20 cellular contexts compared by ENCODE assay signal in genomic region chr3:42229266-42229941, GRCh38. TPM values are rescaled to one million over a fixed set of nuclear protein-coding genes. Genes with fewer than 3 reads are reported as not detected.
DNase-seq lines count a peak whose midpoint lies in the region; ATAC-seq, FAIRE-seq and TF ChIP-seq lines count a peak whose summit lies in the region.
"Had no signal": no experiment of that assay in that cellular context is flagged by ENCODE, and none has a peak within 500 bp of the region (broad histone marks: within the 10 kb centered on the region; RNA-seq: fewer than 3 reads in every experiment).

No MANE protein-coding gene starts in this region.

- H3K4me1 ChIP-seq in HCT116 (ENCODE audit: control insufficient read depth in 1 of 2, insufficient read depth in 2 of 2, low read length in 2 of 2) (peaks cover 0 to 5% of the 10 kb centered on the region in 2 experiments; a peak in 1 of 4 replicates), astrocyte (ENCODE audit: insufficient read depth, low read length) (no peaks in the 10 kb centered on the region), prostate gland (replicated peaks) (peaks cover 8% of the 10 kb centered on the region), adrenal gland (replicated peaks in 1 of 2) (no peaks in the 10 kb centered on the region)
- H3K4me1 ChIP-seq in CD8-positive, alpha-beta memory T cell (ENCODE audit: insufficient read depth, low read length), result no peaks in the 10 kb centered on the region

- no peak for TF ChIP-seq RAD21 in HCT116 (IDR thresholded peaks at IDR 0.05; ENCODE audit: low read depth)

- no peak overlapping the region for H3K27ac Mint-ChIP-seq in astrocyte (ENCODE audit: unreplicated experiment)
- no peak overlapping the region for H3K27ac Mint-ChIP-seq in CD8-positive, alpha-beta memory T cell
- H3K27ac Mint-ChIP-seq: activated CD4-positive, alpha-beta T cell treated with anti-CD3 and anti-CD28 coated beads for 36 hours; activated CD8-positive, alpha-beta T cell treated with anti-CD3 and anti-CD28 coated beads, Interleukin-2, amount 10 ng/mL, durations not matched to agents 7 days and 5 days; activated naive CD4-positive, alpha-beta T cell treated with anti-CD3 and anti-CD28 coated beads, Interleukin-2, amount 50 U/mL, for 24 hours; stimulated activated naive B cell treated with anti-CD40 and anti-IgM and Interleukin-4, amounts not matched to agents 10 μg/mL and 1 μg/mL and 100 μg/mL, for 72 hours had no signal

- FAIRE-seq in astrocyte (lab: Jason Lieb, UNC), result no peak
- FAIRE-seq: colon, small intestine had no signal

- no peaks in the 10 kb centered on the region for H3K27me3 ChIP-seq in HCT116 (ENCODE audit: insufficient read depth, low read length)
- H3K27me3 ChIP-seq in astrocyte (ENCODE audit: insufficient read depth, low read length), result no peaks in the 10 kb centered on the region
- H3K27me3 ChIP-seq in prostate gland (replicated peaks; ENCODE audit: insufficient read depth), result no peaks in the 10 kb centered on the region
- no peaks in the 10 kb centered on the region for H3K27me3 ChIP-seq in adrenal gland
- no peaks in the 10 kb centered on the region for H3K27me3 ChIP-seq in CD8-positive, alpha-beta memory T cell (ENCODE audit: insufficient read depth, low read length, poor library complexity, severe bottlenecking)

- ATAC-seq in HCT116 (peak; percentile 51), left colon (peak; percentile 9), GM21529 (IDR thresholded peaks at IDR 0.05; ENCODE audit: unreplicated experiment) (no peak)
- ATAC-seq: activated CD4-positive, alpha-beta T cell treated with anti-CD3 and anti-CD28 coated beads for 36 hours; stimulated activated naive B cell treated with anti-CD40 and anti-IgM and Interleukin-4, amounts not matched to agents 10 μg/mL and 1 μg/mL and 100 μg/mL, for 72 hours had no signal

- H4K20me1 ChIP-seq in HCT116 (ENCODE audit: insufficient read depth), result no peaks in the 10 kb centered on the region
- no peaks in the 10 kb centered on the region for H4K20me1 ChIP-seq in astrocyte (ENCODE audit: insufficient read depth, low read length)

- H3K9ac ChIP-seq in HCT116 (ENCODE audit: low read length), result no peak overlapping the region
- no peak overlapping the region for H3K9ac ChIP-seq in astrocyte (ENCODE audit: low read length)

- H3K4me1 Mint-ChIP-seq in astrocyte (ENCODE audit: low read depth, unreplicated experiment), result peaks cover 2% of the 10 kb centered on the region
- H3K4me1 Mint-ChIP-seq in CD8-positive, alpha-beta memory T cell, result peaks cover 0 to 10% (median 3%) of the 10 kb centered on the region in 3 donors
- H3K4me1 Mint-ChIP-seq: activated naive CD4-positive, alpha-beta T cell treated with anti-CD3 and anti-CD28 coated beads, Interleukin-2, amount 50 U/mL, for 24 hours had no signal

- POLR2A ChIA-PET in HCT116 (lab: Charles Lee), result interaction anchor here (0.7 kb wide), 1 partner anchor 273 kb away, joined by 5 read pairs; the partner anchor contains the start of gene VIPR1
- POLR2A ChIA-PET in CD8-positive, alpha-beta memory T cell (lab: Charles Lee), result no interaction called here

- no peaks in the 10 kb centered on the region for H3K9me2 ChIP-seq in HCT116 (ENCODE audit: insufficient read depth)

- no peaks in the 10 kb centered on the region for H3K36me3 ChIP-seq in HCT116 (ENCODE audit: control insufficient read depth in 1 of 2, insufficient read depth in 2 of 2, low read length in 2 of 2)
- no peaks in the 10 kb centered on the region for H3K36me3 ChIP-seq in astrocyte (ENCODE audit: insufficient read depth, low read length)
- no peaks in the 10 kb centered on the region for H3K36me3 ChIP-seq in prostate gland
- H3K36me3 ChIP-seq in adrenal gland (replicated peaks in 1 of 2), result no peaks in the 10 kb centered on the region
- H3K36me3 ChIP-seq in CD8-positive, alpha-beta memory T cell (ENCODE audit: insufficient read depth, low read length), result no peaks in the 10 kb centered on the region

- no peak for TF ChIP-seq POLR2A in HCT116 (IDR thresholded peaks at IDR 0.05; ENCODE audit: borderline replicate concordance, extremely low read depth, insufficient read depth, insufficient read length)
- no peak for TF ChIP-seq POLR2A in prostate gland (IDR thresholded peaks at IDR 0.05)
- TF ChIP-seq POLR2A in adrenal gland (IDR thresholded peaks at IDR 0.05), result no peak

- H3K4me2 ChIP-seq in HCT116 (ENCODE audit: low read length), result peak overlapping the region; percentile 50
- H3K4me2 ChIP-seq in astrocyte (ENCODE audit: low read length), result peak overlapping the region; percentile 75

- H3K79me2 ChIP-seq in HCT116 (ENCODE audit: insufficient read depth, low read length), result no peaks in the 10 kb centered on the region
- H3K79me2 ChIP-seq in astrocyte (ENCODE audit: insufficient read depth, low read length), result no peaks in the 10 kb centered on the region

- H3K27ac ChIP-seq in HCT116 (ENCODE audit: low read depth, low read length), result no peak overlapping the region
- H3K27ac ChIP-seq in astrocyte (ENCODE audit: low read depth, low read length), result no peak overlapping the region
- peak overlapping the region; percentile 45 to 73 for H3K27ac ChIP-seq in prostate gland
- H3K27ac ChIP-seq in adrenal gland, result no peak overlapping the region
- no peak overlapping the region for H3K27ac ChIP-seq in CD8-positive, alpha-beta memory T cell (ENCODE audit: low read depth, low read length)
- H3K27ac ChIP-seq: left ventricle myocardium inferior had no signal

- CTCF ChIA-PET in HCT116 (lab: Charles Lee), result interaction anchor here (0.8 to 3.3 kb wide), 21 partner anchors 10 to 610 kb away, joined by 3 to 57 read pairs (median 6); partner anchors contain the start of gene NKTR
- CTCF ChIA-PET in CD8-positive, alpha-beta memory T cell (lab: Charles Lee), result interaction anchor here (1.2 kb wide), 1 partner anchor 1649 kb away, joined by 3 read pairs; no protein-coding TSS in a partner anchor

- WGBS in prostate gland, result 35% methylated on average over 5 of the region's 5 CpGs
- 46 to 59% (median 50%) methylated on average over 4 to 5 of the region's 5 CpGs for WGBS in adrenal gland, 4 donors

- no peak for DNase-seq in HCT116 (ENCODE audit: low read depth, low spot score)
- no peak for DNase-seq in astrocyte (ENCODE audit: low read depth)
- DNase-seq in left colon, result no peak
- DNase-seq in prostate gland (ENCODE audit: low spot score), result peak; percentile 30
- DNase-seq in adrenal gland, result no peak
- DNase-seq in CD8-positive, alpha-beta memory T cell, result no peak
- no peak for DNase-seq in DMS114 treated with DMSO at 0.1 percent for 48 hours (lab: John Stamatoyannopoulos, UW; ENCODE audit: unreplicated experiment)
- DNase-seq: activated CD4-positive, alpha-beta T cell treated with anti-CD3 and anti-CD28 coated beads for 36 hours; activated CD8-positive, alpha-beta T cell treated with anti-CD3 and anti-CD28 coated beads, Interleukin-2, amount 10 ng/mL, durations not matched to agents 7 days and 5 days; glutamatergic neuron; left ventricle myocardium inferior; NK-92 treated with Interleukin-12 subunit alpha and Interleukin-12 subunit beta, amount 100 ng/mL, for 24 hours; stimulated activated naive B cell treated with anti-CD40 and anti-IgM and Interleukin-4, amounts not matched to agents 10 μg/mL and 1 μg/mL and 100 μg/mL, for 72 hours had no signal

- H3K4me3 Mint-ChIP-seq in astrocyte (ENCODE audit: unreplicated experiment), result no peak overlapping the region
- no peak overlapping the region for H3K4me3 Mint-ChIP-seq in CD8-positive, alpha-beta memory T cell
- H3K4me3 Mint-ChIP-seq: activated CD4-positive, alpha-beta T cell treated with anti-CD3 and anti-CD28 coated beads for 36 hours; activated CD8-positive, alpha-beta T cell treated with anti-CD3 and anti-CD28 coated beads, Interleukin-2, amount 10 ng/mL, durations not matched to agents 7 days and 5 days; activated naive CD4-positive, alpha-beta T cell treated with anti-CD3 and anti-CD28 coated beads, Interleukin-2, amount 50 U/mL, for 24 hours; stimulated activated naive B cell treated with anti-CD40 and anti-IgM and Interleukin-4, amounts not matched to agents 10 μg/mL and 1 μg/mL and 100 μg/mL, for 72 hours; type B pancreatic cell had no signal

- no peak for TF ChIP-seq CTCF in HCT116 (IDR thresholded peaks at IDR 0.05 in 2 of 3, conservative IDR thresholded peaks at IDR 0.05 in 1 of 3; ENCODE audit: borderline replicate concordance in 1 of 3, insufficient read depth in 1 of 3, low read depth in 2 of 3, low read length in 2 of 3)
- TF ChIP-seq CTCF in astrocyte (IDR thresholded peaks at IDR 0.05; ENCODE audit: insufficient read depth, low read depth, low read length), result no peak
- TF ChIP-seq CTCF in prostate gland (IDR thresholded peaks at IDR 0.05), result no peak
- no peak for TF ChIP-seq CTCF in adrenal gland (IDR thresholded peaks at IDR 0.05)

- RAD21 ChIA-PET in HCT116 (lab: Charles Lee; ENCODE audit: low non-redundant PET in 1 of 2, low total read pairs in 2 of 2, uncharacterized antibody in 2 of 2, unreplicated experiment in 2 of 2), result interaction anchor here (0.7 to 1.7 kb wide), 10 partner anchors 19 to 315 kb away, joined by 3 to 10 read pairs (median 4); partner anchors contain the start of gene VIPR1 (in 1 of the 2)

- peaks cover 3% of the 10 kb centered on the region for H3K9me3 Mint-ChIP-seq in astrocyte (ENCODE audit: unreplicated experiment)
- peaks cover 0 to 4% (median 0%) of the 10 kb centered on the region in 5 donors for H3K9me3 Mint-ChIP-seq in CD8-positive, alpha-beta memory T cell
- H3K9me3 Mint-ChIP-seq: activated naive CD4-positive, alpha-beta T cell treated with anti-CD3 and anti-CD28 coated beads, Interleukin-2, amount 50 U/mL, for 24 hours; stimulated activated naive B cell treated with anti-CD40 and anti-IgM and Interleukin-4, amounts not matched to agents 10 μg/mL and 1 μg/mL and 100 μg/mL, for 72 hours; type B pancreatic cell had no signal

- H3K4me3 ChIP-seq in HCT116 (replicated peaks in 1 of 2; ENCODE audit: low read depth in 1 of 2, low read length in 2 of 2) (no peak overlapping the region), astrocyte (ENCODE audit: insufficient read depth, low read depth, low read length) (no peak overlapping the region), prostate gland (no peak overlapping the region), adrenal gland (no peak overlapping the region)
- no peak overlapping the region for H3K4me3 ChIP-seq in CD8-positive, alpha-beta memory T cell (ENCODE audit: low read length)
- H3K4me3 ChIP-seq: left ventricle myocardium inferior had no signal

- H3K36me3 Mint-ChIP-seq in astrocyte (ENCODE audit: low read depth, unreplicated experiment), result peaks cover 2% of the 10 kb centered on the region
- H3K36me3 Mint-ChIP-seq in CD8-positive, alpha-beta memory T cell, result peaks cover 1 to 14% (median 9%) of the 10 kb centered on the region in 3 donors

- BruUV-seq in HCT116 (replicated peaks; lab: Mats Ljungman, UMichigan), result no TSS peak

- peaks cover 2% of the 10 kb centered on the region for H3K27me3 Mint-ChIP-seq in astrocyte (ENCODE audit: low read depth, unreplicated experiment)
- H3K27me3 Mint-ChIP-seq in CD8-positive, alpha-beta memory T cell, result peaks cover 10 to 23% of the 10 kb centered on the region in 2 donors

- H3K9me3 ChIP-seq in HCT116 (ENCODE audit: control insufficient read depth in 1 of 2, insufficient read depth in 1 of 2, low read depth in 1 of 2, low read length in 2 of 2) (no peaks in the 10 kb centered on the region), astrocyte (ENCODE audit: insufficient read depth, low read depth, low read length) (no peaks in the 10 kb centered on the region), prostate gland (no peaks in the 10 kb centered on the region), adrenal gland (replicated peaks in 1 of 3) (no peaks in the 10 kb centered on the region)
- no peaks in the 10 kb centered on the region for H3K9me3 ChIP-seq in CD8-positive, alpha-beta memory T cell (ENCODE audit: low read length)
- H3K9me3 ChIP-seq: left ventricle myocardium inferior had no signal

- intact Hi-C loops in HCT116 (cut with micrococcal nuclease) (loop anchor here (2.0 kb wide), 1 partner anchor 335 kb away; no protein-coding TSS in a partner anchor), left colon (cut with DNase I, micrococcal nuclease) (no loop called here), prostate gland (cut with DNase I) (loop anchor here (10.0 kb wide), 1 partner anchor 315 kb away; no protein-coding TSS in a partner anchor), adrenal gland (cut with DNase I) (no loop called here)

- H2AFZ ChIP-seq in HCT116 (ENCODE audit: low read depth, low read length, poor library complexity, severe bottlenecking), result no peak overlapping the region
- H2AFZ ChIP-seq in astrocyte (ENCODE audit: low read depth, low read length), result peak overlapping the region; percentile 17

RNA-seq across cellular contexts. Expression of gene CCK, which starts 36.6 kb away (rescaled TPM):
- total RNA-seq in HCT116 (2021; ENCODE audit: unreplicated experiment) (0.32 TPM), astrocyte (not detected in 2 replicates), left colon (not detected), prostate gland (10 to 100 TPM in 1 of 2 donors, 1 to 10 TPM in 1; 3.0 to 50.7 TPM), adrenal gland (1 to 10 TPM in 3 of 8 donors, under 1 TPM in 2, not detected in 3; 0.48 to 5.5 (median 1.7) TPM)
- polyA plus RNA-seq in HCT116 (2012), result 0.52 and 0.54 TPM in 2 replicates
- polyA plus RNA-seq in adrenal gland, result under 1 TPM; 0.13 to 0.48 (median 0.46) TPM
- total RNA-seq in CD8-positive, alpha-beta memory T cell, result not detected
- not detected for polyA plus RNA-seq in CD8-positive, alpha-beta memory T cell
- total RNA-seq: activated CD4-positive, alpha-beta T cell treated with anti-CD3 and anti-CD28 coated beads for 36 hours; activated CD8-positive, alpha-beta T cell treated with anti-CD3 and anti-CD28 coated beads, Interleukin-2, amount 10 ng/mL, durations not matched to agents 7 days and 5 days; left ventricle myocardium inferior; pulmonary artery endothelial cell had no signal
- polyA plus RNA-seq: BJ had no signal

Comparison
In these comparisons a context has a peak if more than half of its experiments do, and no peak if none do; other contexts are left out.
1. H3K27ac ChIP-seq: peak in prostate gland (2 of 2); none in HCT116 (single experiment), astrocyte (single experiment), adrenal gland (0 of 5) and CD8-positive, alpha-beta memory T cell (single experiment).
2. intact Hi-C loops: an anchor here in HCT116 (2.0 kb wide) and prostate gland (10.0 kb wide); none called in left colon and adrenal gland.